ENCODE assay signal across 8 cellular contexts in the genomic region with DNA sequence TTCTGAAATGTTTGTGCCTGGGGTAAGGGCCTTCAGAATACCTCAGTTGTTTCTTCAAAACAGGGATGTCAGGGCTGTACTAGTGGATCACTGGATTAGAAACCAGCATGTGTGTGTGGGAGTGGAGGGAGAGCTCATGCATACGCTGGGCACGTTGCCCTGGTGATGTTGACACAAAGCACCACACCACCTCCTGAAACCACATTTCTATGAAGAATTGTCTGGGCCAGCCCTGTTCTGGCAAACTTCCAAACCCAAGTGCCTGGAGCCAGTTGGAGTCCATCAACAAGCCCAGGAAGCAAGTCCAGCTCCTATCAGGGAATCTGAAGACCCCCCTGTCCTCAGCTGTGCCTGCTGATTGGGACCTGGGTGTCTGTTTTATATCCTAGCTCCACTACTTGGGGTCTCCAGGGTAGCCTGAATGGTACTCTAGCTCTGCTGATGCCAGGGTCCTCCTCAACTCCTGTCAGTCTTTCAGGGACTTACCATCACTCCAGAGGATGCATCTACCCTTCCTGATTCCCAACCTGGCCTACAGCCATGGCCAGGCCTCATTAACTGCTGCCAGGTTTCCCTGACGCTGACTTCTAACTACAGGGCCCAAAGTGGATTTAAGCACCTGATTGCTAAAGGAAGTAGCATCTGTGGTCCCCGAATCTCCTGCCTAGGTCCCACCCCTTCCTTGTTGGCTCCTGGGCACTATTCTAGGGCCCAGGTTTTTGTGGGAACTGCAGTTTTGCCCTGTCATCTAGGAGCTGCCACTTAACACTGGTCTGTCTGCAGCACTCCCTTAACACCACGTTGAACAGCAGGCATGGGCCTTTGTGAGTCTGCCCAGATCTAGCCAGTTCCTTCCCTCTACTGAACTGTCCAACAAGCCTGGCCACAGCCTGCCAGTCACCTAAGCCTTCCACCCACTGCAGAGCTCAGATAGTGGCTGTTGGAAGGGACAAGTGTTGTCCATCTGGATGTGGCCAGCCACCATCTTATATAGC. TPM values are rescaled to one million over a fixed set of nuclear protein-coding genes. Genes with fewer than 3 reads are reported as not detected.
DNase-seq lines count a peak whose midpoint lies in the region; ATAC-seq and TF ChIP-seq lines count a peak whose summit lies in the region.

No MANE protein-coding gene starts in this region.

- no peak for TF ChIP-seq EP300 in esophagus muscularis mucosa (IDR thresholded peaks at IDR 0.05)

- H3K4me1 Mint-ChIP-seq in nephron progenitor cell = peaks cover 15% of the 10 kb centered on the region

- peak overlapping the region; percentile 21 for H3K27ac Mint-ChIP-seq in nephron progenitor cell

- H3K4me3 Mint-ChIP-seq in nephron progenitor cell = no peak overlapping the region

- H3K36me3 ChIP-seq in MG63 (no peaks in the 10 kb centered on the region), SJSA1 (no peaks in the 10 kb centered on the region), esophagus muscularis mucosa (no peaks in the 10 kb centered on the region)

- no peak for TF ChIP-seq POLR2A in esophagus muscularis mucosa (IDR thresholded peaks at IDR 0.05; ENCODE audit: low read depth)

- H3K4me3 ChIP-seq in MG63 (no peak overlapping the region), SJSA1 (no peak overlapping the region), esophagus muscularis mucosa (no peak overlapping the region)

- peak; percentile 27 for DNase-seq in activated T-cell treated with anti-CD3 and anti-CD28 coated beads, Interleukin-2, amount 50 U/mL, for 1 hour
- DNase-seq in activated T-cell treated with anti-CD3 and anti-CD28 coated beads for 4 hours (no peak), MG63 (peak; percentile 93), SJSA1 (ENCODE audit: low read depth in 1 of 2, low spot score in 2 of 2) (peak; percentile 66 to 82), esophagus muscularis mucosa (ENCODE audit: extremely low spot score) (peak; percentile 90), nephron progenitor cell (no peak)

- H3K4me1 ChIP-seq in SJSA1 (replicated peaks) (peaks cover 11% of the 10 kb centered on the region), esophagus muscularis mucosa (peaks cover 0 to 10% (median 6%) of the 10 kb centered on the region in 4 donors)

- H3K27me3 ChIP-seq in MG63 (no peaks in the 10 kb centered on the region), SJSA1 (replicated peaks) (no peaks in the 10 kb centered on the region; the same call in 1 of the 2 replicates), esophagus muscularis mucosa (no peaks in the 10 kb centered on the region)

- H3K9me3 ChIP-seq in MG63 = peaks cover 2% of the 10 kb centered on the region; the same call in 1 of the 2 replicates
- no peaks in the 10 kb centered on the region for H3K9me3 ChIP-seq in SJSA1 (replicated peaks)
- no peaks in the 10 kb centered on the region for H3K9me3 ChIP-seq in esophagus muscularis mucosa

- TF ChIP-seq CTCF in esophagus muscularis mucosa (IDR thresholded peaks at IDR 0.05) (no peak), nephron progenitor cell (IDR thresholded peaks at IDR 0.05) (no peak)

- peaks cover 13% of the 10 kb centered on the region for H3K27me3 Mint-ChIP-seq in nephron progenitor cell (ENCODE audit: low read depth, poor library complexity)

- intact Hi-C loops in esophagus muscularis mucosa (cut with DNase I) = no loop called here

- ATAC-seq in GM19023 (IDR thresholded peaks at IDR 0.05; ENCODE audit: unreplicated experiment) (no peak), HG03159 (IDR thresholded peaks at IDR 0.05; ENCODE audit: unreplicated experiment) (no peak)

- 51% methylated on average over 5 of the region's 5 CpGs for WGBS in esophagus muscularis mucosa

- H3K9me3 Mint-ChIP-seq in nephron progenitor cell = no peaks in the 10 kb centered on the region

- no peaks in the 10 kb centered on the region for H3K36me3 Mint-ChIP-seq in nephron progenitor cell (ENCODE audit: low read depth)

- H3K27ac ChIP-seq in SJSA1 = no peak overlapping the region
- no peak overlapping the region for H3K27ac ChIP-seq in esophagus muscularis mucosa (replicated peaks in 1 of 4)

RNA-seq across cellular contexts. Expression of gene LPAR3, which starts 45.5 kb away (rescaled TPM):
- 0.07 and 7.3 TPM in 2 replicates for total RNA-seq in MG63 (2014; rRNA removed; shearing (Covaris generic); ENCODE audit: low replicate concordance)
- 0.28 TPM in 1 of 2 replicates, not detected in the other for total RNA-seq in SJSA1 (2014; rRNA removed; shearing (Covaris generic))
- under 1 TPM in 2 of 4 donors, not detected in 2; 0.19 to 0.33 TPM for total RNA-seq in esophagus muscularis mucosa

Comparison
In these comparisons a context has a peak if more than half of its experiments do, and no peak if none do; other contexts are left out.
1. DNase-seq: peak in activated T-cell treated with anti-CD3 and anti-CD28 coated beads, Interleukin-2, amount 50 U/mL, for 1 hour (single experiment), MG63 (single experiment), SJSA1 (2 of 2) and esophagus muscularis mucosa (single experiment); none in activated T-cell treated with anti-CD3 and anti-CD28 coated beads for 4 hours (single experiment) and nephron progenitor cell (single experiment).